Comparison of ENCODE assay signal across 23 cellular contexts in the genomic region with DNA sequence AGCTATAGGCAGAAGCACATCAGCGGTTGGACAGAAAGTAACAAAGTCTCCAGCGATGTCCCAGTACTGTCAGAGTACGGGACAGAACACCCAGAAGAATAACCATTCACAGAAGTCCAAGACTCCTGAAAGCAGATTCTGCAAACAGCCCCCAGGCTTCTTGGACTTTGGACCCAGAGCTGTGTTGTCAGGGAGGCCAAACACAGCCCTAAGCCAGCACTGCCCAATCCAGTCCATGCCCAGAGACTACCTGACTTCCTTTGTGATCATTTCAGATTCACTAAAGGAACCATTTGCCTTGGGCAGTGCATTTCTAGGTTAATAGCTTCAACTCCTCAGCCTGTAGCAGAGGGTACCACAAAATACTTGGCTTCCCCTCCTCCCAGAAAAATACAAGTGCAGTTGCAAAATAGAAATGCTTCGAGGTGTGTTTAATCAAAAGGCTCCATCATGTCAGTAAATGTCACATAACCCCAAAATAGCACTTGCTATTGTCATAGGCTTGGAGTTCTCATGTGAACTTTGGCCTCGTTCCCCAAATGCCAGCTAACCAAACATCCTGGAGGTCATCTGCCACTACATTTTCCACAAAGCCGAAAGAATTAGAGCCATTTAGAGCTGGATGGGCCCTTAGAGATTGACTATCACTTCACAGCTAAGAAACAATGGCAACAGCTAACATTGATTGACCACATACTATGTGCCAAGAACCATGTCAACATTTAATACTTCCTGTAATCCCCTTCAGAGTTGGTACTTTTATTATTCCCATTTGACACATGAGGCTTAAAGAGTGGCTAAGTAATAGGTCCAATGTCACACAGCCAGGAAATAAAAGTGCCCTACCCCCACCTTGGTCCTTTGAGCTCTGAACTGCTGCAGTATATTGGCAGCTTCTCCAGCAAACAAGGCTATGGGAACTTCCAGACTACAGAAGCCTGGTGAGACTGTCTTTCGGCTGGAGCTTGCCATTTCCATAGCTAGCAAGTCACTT.
DNase-seq lines count a peak whose midpoint lies in the region; ATAC-seq, FAIRE-seq and TF ChIP-seq lines count a peak whose summit lies in the region.
"Had no signal": no experiment of that assay in that cellular context is flagged by ENCODE, and none has a peak within 500 bp of the region (broad histone marks: within the 10 kb centered on the region; RNA-seq: fewer than 3 reads in every experiment).

No MANE protein-coding gene starts in this region.

- no peak overlapping the region for H3K4me3 Mint-ChIP-seq in natural killer cell
- H3K4me3 Mint-ChIP-seq: central memory CD8-positive, alpha-beta T cell had no signal

- CTCF ChIA-PET in A549 (lab: Yijun Ruan, JAX) = no interaction called here

- H3K27me3 Mint-ChIP-seq in natural killer cell (ENCODE audit: low read depth in 2 of 2) = peaks cover 0 to 5% of the 10 kb centered on the region in 2 donors
- H3K27me3 Mint-ChIP-seq: central memory CD8-positive, alpha-beta T cell had no signal

- TF ChIP-seq CTCF in A549 (IDR thresholded peaks at IDR 0.05) (no peak), natural killer cell (IDR thresholded peaks at IDR 0.05) (no peak)

- no peak overlapping the region for H2AK5ac ChIP-seq in neuronal stem cell (ENCODE audit: low read depth, low read length)

- no peak overlapping the region for H2BK120ac ChIP-seq in neuronal stem cell (ENCODE audit: low read depth, low read length)

- intact Hi-C loops in natural killer cell (cut with micrococcal nuclease) = no loop called here

- H4K8ac ChIP-seq in neuronal stem cell (ENCODE audit: low read depth, low read length) = no peak overlapping the region

- no peaks in the 10 kb centered on the region for H3K36me3 Mint-ChIP-seq in natural killer cell

- 68% methylated on average over 6 of the region's 7 CpGs for WGBS in A549 (ENCODE audit: missing lambda C conversion rate)
- no CpG with 5 or more reads among the region's 7 CpGs for WGBS in neuronal stem cell (ENCODE audit: extremely low coverage in 2 of 2, insufficient read length in 2 of 2, insufficient replicate concordance in 1 of 2), 2 donors

- H3K14ac ChIP-seq in neuronal stem cell (ENCODE audit: low read length) = no peak overlapping the region

- H3K4ac ChIP-seq in neuronal stem cell (ENCODE audit: low read length) = no peak overlapping the region

- H4K91ac ChIP-seq in neuronal stem cell (ENCODE audit: low read depth, low read length, poor library complexity) = no peak overlapping the region

- ATAC-seq in A549 (no peak), natural killer cell (no peak)
- ATAC-seq: esophagus mucosa had no signal

- H3K9me3 Mint-ChIP-seq in natural killer cell = no peaks in the 10 kb centered on the region
- H3K9me3 Mint-ChIP-seq: central memory CD8-positive, alpha-beta T cell had no signal

- H3K4me3 ChIP-seq in A549 = no peak overlapping the region
- H3K4me3 ChIP-seq in neuronal stem cell (ENCODE audit: low read length in 2 of 2) = no peak overlapping the region
- H3K4me3 ChIP-seq: testis had no signal

- no peak for TF ChIP-seq RAD21 in A549 (conservative IDR thresholded peaks at IDR 0.05 in 1 of 2, IDR thresholded peaks at IDR 0.05 in 1 of 2)

- no peak overlapping the region for H2BK5ac ChIP-seq in neuronal stem cell (ENCODE audit: low read length)

- H3K27ac ChIP-seq in A549 (no peak overlapping the region), neuronal stem cell (replicated peaks; ENCODE audit: low read length) (no peak overlapping the region)
- H3K27ac ChIP-seq: testis had no signal

- H3K9me3 ChIP-seq in A549 (no peaks in the 10 kb centered on the region), neuronal stem cell (replicated peaks in 1 of 2; ENCODE audit: control insufficient read depth in 2 of 2, insufficient read depth in 1 of 2, low read depth in 1 of 2, low read length in 2 of 2) (no peaks in the 10 kb centered on the region)
- H3K9me3 ChIP-seq: testis had no signal

- H2AFZ ChIP-seq in neuronal stem cell (ENCODE audit: low read length) = no peak overlapping the region

- H3K9ac ChIP-seq in neuronal stem cell (ENCODE audit: low read depth, low read length, poor library complexity) = no peak overlapping the region

- no peak for FAIRE-seq in A549 (lab: Jason Lieb, UNC)
- FAIRE-seq: frontal cortex, GM12891, RCC 7860 had no signal

- peak overlapping the region; percentile 7 for H2BK15ac ChIP-seq in neuronal stem cell (ENCODE audit: low read length)

- DNase-seq in A549 (ENCODE audit: low read depth in 1 of 2, low spot score in 1 of 2) = peak in 1 of 2 experiments; percentile 10
- DNase-seq in HuH-7.5 (ENCODE audit: low spot score) = peak; percentile 25
- peak; percentile 33 to 80 for DNase-seq in dermis microvascular lymphatic vessel endothelial cell (ENCODE audit: low read depth in 2 of 2)
- DNase-seq in neuronal stem cell (ENCODE audit: low spot score) = no peak
- no peak for DNase-seq in natural killer cell
- DNase-seq in glomerular visceral epithelial cell (ENCODE audit: extremely low spot score) = no peak
- DNase-seq in SIG-M5 (lab: John Stamatoyannopoulos, UW) = no peak
- no peak for DNase-seq in activated CD8-positive, alpha-beta memory T cell treated with anti-CD3 and anti-CD28 coated beads, Interleukin-2, amount 50 U/mL, for 4 hours
- DNase-seq: activated naive CD4-positive, alpha-beta T cell treated with anti-CD3 and anti-CD28 coated beads, Interleukin-2, amount 50 U/mL, for 16 hours; activated T-cell treated with anti-CD3 and anti-CD28 coated beads, Interleukin-2, amount 50 U/mL, for 48 hours; anterior cingulate cortex; DMS79 treated with DMSO at 0.1 percent for 48 hours; effector CD4-positive, alpha-beta T cell; kidney glomerular epithelial cell; MV-4-11; NCI-H187 treated with DMSO at 0.1 percent for 48 hours; right cardiac atrium; testis had no signal

- 0 out of 3 replicates have a peak overlapping the region, but pooled peaks have one; percentile 21 for H3K4me2 ChIP-seq in A549
- no peak overlapping the region for H3K4me2 ChIP-seq in neuronal stem cell (ENCODE audit: insufficient read depth, low read length, poor library complexity, severe bottlenecking)

- TF ChIP-seq POLR2A in A549 (IDR thresholded peaks at IDR 0.05; ENCODE audit: low read length) = no peak

- H3K18ac ChIP-seq in neuronal stem cell (ENCODE audit: low read length) = no peak overlapping the region

- peaks cover 0 to 4% of the 10 kb centered on the region in 2 donors for H3K4me1 Mint-ChIP-seq in natural killer cell
- H3K4me1 Mint-ChIP-seq: central memory CD8-positive, alpha-beta T cell had no signal

- H3K4me1 ChIP-seq in A549 (peaks cover 11% of the 10 kb centered on the region; the same call in 2 of the 3 replicates), neuronal stem cell (ENCODE audit: control insufficient read depth in 2 of 2, insufficient read depth in 1 of 2, low read depth in 1 of 2, low read length in 2 of 2) (peaks cover 13 to 19% of the 10 kb centered on the region in 2 donors)
- H3K4me1 ChIP-seq: testis had no signal

- no peak for TF ChIP-seq EP300 in A549 (IDR thresholded peaks at IDR 0.05)

- no peaks in the 10 kb centered on the region for H3K27me3 ChIP-seq in neuronal stem cell (ENCODE audit: control insufficient read depth in 3 of 3, insufficient read depth in 3 of 3, low read depth in 1 of 3, low read length in 3 of 3)
- H3K27me3 ChIP-seq: testis had no signal

- H3K79me1 ChIP-seq in neuronal stem cell (ENCODE audit: low read depth, low read length) = no peaks in the 10 kb centered on the region

- no peak overlapping the region for H3K23ac ChIP-seq in neuronal stem cell (ENCODE audit: low read depth, low read length, poor library complexity)

- no peaks in the 10 kb centered on the region for H3K36me3 ChIP-seq in neuronal stem cell (replicated peaks in 1 of 2; ENCODE audit: control insufficient read depth in 2 of 2, insufficient read depth in 2 of 2, low read length in 2 of 2)

- H3K27ac Mint-ChIP-seq in natural killer cell = no peak overlapping the region

- POLR2A ChIA-PET in A549 (lab: Yijun Ruan, JAX) = no interaction called here

- H2BK12ac ChIP-seq in neuronal stem cell (ENCODE audit: low read length) = no peak overlapping the region

TF ChIP-seq in A549, 52 proteins besides CTCF, POLR2A, EP300 and RAD21 (continues in another document):
- TF ChIP-seq CHD4 (IDR thresholded peaks at IDR 0.05; ENCODE audit: borderline replicate concordance) = no peak
- TF ChIP-seq, protein P1, sequence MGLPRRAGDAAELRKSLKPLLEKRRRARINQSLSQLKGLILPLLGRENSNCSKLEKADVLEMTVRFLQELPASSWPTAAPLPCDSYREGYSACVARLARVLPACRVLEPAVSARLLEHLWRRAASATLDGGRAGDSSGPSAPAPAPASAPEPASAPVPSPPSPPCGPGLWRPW (IDR thresholded peaks at IDR 0.05) = no peak
- no peak for TF ChIP-seq REST (IDR thresholded peaks at IDR 0.05)
- TF ChIP-seq HOXA7 (CRISPR knock-in tag; IDR thresholded peaks at IDR 0.05) = no peak
- TF ChIP-seq FOXS1 (CRISPR knock-in tag; IDR thresholded peaks at IDR 0.05) = no peak
- no peak for TF ChIP-seq ZSCAN20 (CRISPR knock-in tag; IDR thresholded peaks at IDR 0.05)
- no peak for TF ChIP-seq NR3C1 (IDR thresholded peaks at IDR 0.05)
- no peak for TF ChIP-seq FOSB (CRISPR knock-in tag; IDR thresholded peaks at IDR 0.05)

Comparison
In these comparisons a context has a peak if more than half of its experiments do, and no peak if none do; other contexts are left out.
1. DNase-seq: peak in HuH-7.5 (single experiment) and dermis microvascular lymphatic vessel endothelial cell (2 of 2); none in neuronal stem cell (single experiment), natural killer cell (single experiment), glomerular visceral epithelial cell (single experiment), SIG-M5 (single experiment) and activated CD8-positive, alpha-beta memory T cell treated with anti-CD3 and anti-CD28 coated beads, Interleukin-2, amount 50 U/mL, for 4 hours (single experiment).